Comparison of ENCODE assay signal across 29 cellular contexts in the genomic region with DNA sequence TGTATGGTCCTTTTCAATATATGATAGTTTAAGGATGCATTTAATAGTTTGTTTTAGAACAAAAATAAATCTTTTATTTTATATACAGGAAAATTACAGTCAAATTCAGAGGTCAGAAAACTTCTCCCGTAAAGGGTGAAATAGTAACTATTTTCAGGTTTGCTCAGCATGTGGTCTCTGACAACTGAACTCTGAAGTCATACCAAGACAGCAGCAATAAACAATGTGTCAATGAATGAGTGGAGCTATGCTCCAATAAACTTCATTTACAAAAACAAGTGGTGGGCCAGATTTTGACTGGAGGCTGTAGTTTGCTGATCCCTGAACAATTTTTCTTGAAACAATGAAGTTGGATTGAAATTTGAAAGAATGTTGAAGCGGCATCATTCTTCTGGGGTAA.
"Had no signal": no experiment of that assay in that cellular context is flagged by ENCODE, and none has a peak within 500 bp of the region (broad histone marks: within the 10 kb centered on the region; RNA-seq: fewer than 3 reads in every experiment).

No MANE protein-coding gene starts in this region.

- H3K9me3 Mint-ChIP-seq: central memory CD8-positive, alpha-beta T cell had no signal

- H3K36me3 Mint-ChIP-seq: activated naive CD8-positive, alpha-beta T cell; mesothelial cell of epicardium had no signal

- H3K27me3 Mint-ChIP-seq: activated CD4-positive, alpha-beta memory T cell treated with anti-CD3 and anti-CD28 coated beads, Interleukin-2, amount 10 ng/mL, durations not matched to agents 7 days and 5 days; activated CD4-positive, alpha-beta T cell treated with anti-CD3 and anti-CD28 coated beads, Interleukin-2, amount 10 ng/mL, durations not matched to agents 24 days and 14 days; activated naive CD8-positive, alpha-beta T cell; central memory CD8-positive, alpha-beta T cell; effector memory CD8-positive, alpha-beta T cell had no signal

- ATAC-seq: activated CD4-positive, CD25-positive, alpha-beta regulatory T cell treated with anti-CD3 and anti-CD28 coated beads, Interleukin-2, amount 50 U/mL, for 24 hours; effector memory CD8-positive, alpha-beta T cell; gastroesophageal sphincter; left ventricle myocardium superior; stimulated activated naive CD8-positive, alpha-beta T cell treated with anti-CD3 and anti-CD28 coated beads, Interleukin-15, Interleukin-2, amounts not matched to agents 100 U/mL and 50 U/mL, for 24 hours; upper lobe of right lung had no signal

- H3K4me1 ChIP-seq: colonic mucosa, esophagus squamous epithelium, gastroesophageal sphincter, prostate gland, spleen, upper lobe of right lung had no signal

- H3K4me1 Mint-ChIP-seq: activated CD4-positive, alpha-beta T cell treated with anti-CD3 and anti-CD28 coated beads, Interleukin-2, amount 10 ng/mL, durations not matched to agents 24 days and 14 days; central memory CD8-positive, alpha-beta T cell; mesothelial cell of epicardium; nephron had no signal

- H3K9me3 ChIP-seq: adrenal gland, colonic mucosa, neutrophil, ovary, prostate gland, upper lobe of right lung had no signal

- FAIRE-seq: astrocyte, endothelial cell of umbilical vein had no signal

- H3K4me3 Mint-ChIP-seq: activated CD4-positive, alpha-beta memory T cell treated with anti-CD3 and anti-CD28 coated beads, Interleukin-2, amount 10 ng/mL, durations not matched to agents 7 days and 5 days; activated CD4-positive, alpha-beta T cell treated with anti-CD3 and anti-CD28 coated beads, Interleukin-2, amount 10 ng/mL, durations not matched to agents 24 days and 14 days; activated naive CD8-positive, alpha-beta T cell; central memory CD8-positive, alpha-beta T cell; effector memory CD8-positive, alpha-beta T cell; mesothelial cell of epicardium; nephron; T-helper 2 cell treated with Interferon-gamma antibody and Interleukin-4, amounts not matched to agents 5 μg/mL and 100 μg/mL, for 36 hours had no signal

- H3K27me3 ChIP-seq: adrenal gland, colonic mucosa, esophagus squamous epithelium, neutrophil, ovary, spleen, upper lobe of right lung had no signal

- H3K27ac Mint-ChIP-seq: activated CD4-positive, alpha-beta memory T cell treated with anti-CD3 and anti-CD28 coated beads, Interleukin-2, amount 10 ng/mL, durations not matched to agents 7 days and 5 days; activated CD4-positive, alpha-beta T cell treated with anti-CD3 and anti-CD28 coated beads, Interleukin-2, amount 10 ng/mL, durations not matched to agents 24 days and 14 days; activated naive CD8-positive, alpha-beta T cell; effector memory CD8-positive, alpha-beta T cell; mesothelial cell of epicardium; nephron; T-helper 2 cell treated with Interferon-gamma antibody and Interleukin-4, amounts not matched to agents 5 μg/mL and 100 μg/mL, for 36 hours had no signal

- DNase-seq: activated CD4-positive, alpha-beta memory T cell treated with anti-CD3 and anti-CD28 coated beads, Interleukin-2, amount 10 ng/mL, durations not matched to agents 7 days and 5 days; activated CD4-positive, alpha-beta T cell treated with anti-CD3 and anti-CD28 coated beads, Interleukin-2, amount 10 ng/mL, durations not matched to agents 24 days and 14 days; activated naive CD4-positive, alpha-beta T cell; adrenal gland; colonic mucosa; dorsolateral prefrontal cortex; effector memory CD8-positive, alpha-beta T cell; esophagus squamous epithelium; head of caudate nucleus; hypothalamus; left ventricle myocardium superior; mammary epithelial cell; ovary; spleen; stimulated activated CD4-positive, alpha-beta T cell treated with anti-CD3 and anti-CD28 coated beads, Interleukin-4, amount 100 ng/mL, for 1 hour; stimulated activated naive CD8-positive, alpha-beta T cell treated with anti-CD3 and anti-CD28 coated beads, Interleukin-15, Interleukin-2, amounts not matched to agents 100 U/mL and 50 U/mL, for 24 hours; upper lobe of right lung had no signal

- H3K4me3 ChIP-seq: adrenal gland, colonic mucosa, dorsolateral prefrontal cortex, esophagus squamous epithelium, gastroesophageal sphincter, ovary, prostate gland, spleen, upper lobe of right lung had no signal

- H3K27ac ChIP-seq: colonic mucosa, dorsolateral prefrontal cortex, esophagus squamous epithelium, gastroesophageal sphincter, neutrophil, ovary, prostate gland, spleen, upper lobe of right lung, VCaP had no signal
